11 cellular contexts compared by ENCODE assay signal in the genomic region with DNA sequence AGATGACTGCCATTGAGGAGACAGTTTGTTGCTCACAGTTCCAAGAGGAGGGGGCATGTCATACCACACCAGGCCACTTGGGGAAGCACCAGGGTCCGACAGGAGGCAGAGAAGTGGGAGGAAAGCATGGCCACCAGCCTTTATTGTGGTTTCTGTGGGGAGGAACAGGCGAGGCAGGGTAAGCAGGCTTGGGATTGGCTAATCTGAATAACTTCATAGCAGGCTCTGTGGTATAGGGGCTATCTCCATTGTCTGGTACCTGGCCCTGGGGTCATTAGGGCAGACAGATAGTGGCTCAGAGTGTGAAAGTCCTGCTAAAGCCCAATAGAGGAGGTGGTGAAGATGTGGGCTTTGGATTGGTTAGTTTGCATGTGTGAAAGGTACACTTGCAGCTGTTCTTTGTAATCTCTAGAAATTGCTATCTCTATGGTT. TPM values are rescaled to one million over a fixed set of nuclear protein-coding genes. Genes with fewer than 3 reads are reported as not detected.
DNase-seq lines count a peak whose midpoint lies in the region; ATAC-seq and TF ChIP-seq lines count a peak whose summit lies in the region.
"Had no signal": no experiment of that assay in that cellular context is flagged by ENCODE, and none has a peak within 500 bp of the region (broad histone marks: within the 10 kb centered on the region; RNA-seq: fewer than 3 reads in every experiment).

No MANE protein-coding gene starts in this region.

- no peak overlapping the region for H3K4me2 ChIP-seq in GM23338
- no peak overlapping the region for H3K4me2 ChIP-seq in PC-9

- H3K36me3 ChIP-seq in GM23338 (ENCODE audit: insufficient read depth), result no peaks in the 10 kb centered on the region
- H3K36me3 ChIP-seq in PC-9 (ENCODE audit: low read depth), result no peaks in the 10 kb centered on the region

- H3K9me3 Mint-ChIP-seq in GM23338, result no peaks in the 10 kb centered on the region

- no peaks in the 10 kb centered on the region for H3K4me1 Mint-ChIP-seq in GM23338

- no peak overlapping the region for H3K27ac Mint-ChIP-seq in GM23338

- H3K27me3 Mint-ChIP-seq in GM23338 (ENCODE audit: insufficient read depth, low read depth, poor library complexity), result peaks cover 8% of the 10 kb centered on the region

- H3K4me3 ChIP-seq in GM23338 (no peak overlapping the region), PC-9 (no peak overlapping the region)

- TF ChIP-seq CTCF in GM23338 (conservative IDR thresholded peaks at IDR 0.05; ENCODE audit: low read depth in 2 of 2) (peak; percentile 65), PC-9 (conservative IDR thresholded peaks at IDR 0.05) (peak; percentile 32; the same call in 1 of the 2 replicates), omental fat pad (IDR thresholded peaks at IDR 0.05) (no peak)

- H3K4me3 Mint-ChIP-seq in GM23338, result no peak overlapping the region
- H3K4me3 Mint-ChIP-seq: brain had no signal

- no peaks in the 10 kb centered on the region for H3K9me3 ChIP-seq in PC-9 (ENCODE audit: insufficient read depth, low read depth)

- no peaks in the 10 kb centered on the region for H3K4me1 ChIP-seq in GM23338 (ENCODE audit: insufficient read depth)
- H3K4me1 ChIP-seq in PC-9 (replicated peaks; ENCODE audit: insufficient read depth), result no peaks in the 10 kb centered on the region

- H3K9me2 ChIP-seq in GM23338 (ENCODE audit: insufficient read depth) (0 out of 2 replicates have a peak, but pooled peaks cover 10% of the 10 kb centered on the region), PC-9 (ENCODE audit: insufficient read depth) (no peaks in the 10 kb centered on the region)

- no peaks in the 10 kb centered on the region for H3K27me3 ChIP-seq in GM23338 (ENCODE audit: insufficient read depth)
- peaks cover 59% of the 10 kb centered on the region for H3K27me3 ChIP-seq in PC-9 (ENCODE audit: insufficient read depth, low read depth)

- peak; percentile 80 for ATAC-seq in GM23338
- ATAC-seq in omental fat pad (ENCODE audit: low FRiP score), result no peak

- intact Hi-C loops in PC-9 (cut with micrococcal nuclease; ENCODE audit: unreplicated experiment), result no loop called here

- no TSS peak for BruUV-seq in PC-9 (replicated peaks; lab: Mats Ljungman, UMichigan)

- H2AFZ ChIP-seq in GM23338 (no peak overlapping the region), PC-9 (no peak overlapping the region)

- CTCF ChIA-PET in PC-9 (lab: Charles Lee), result no interaction called here

- H3K79me2 ChIP-seq in GM23338 (replicated peaks; ENCODE audit: insufficient read depth) (no peaks in the 10 kb centered on the region), PC-9 (ENCODE audit: low read depth) (no peaks in the 10 kb centered on the region)

- H3K27ac ChIP-seq in GM23338 (ENCODE audit: low read depth) (no peak overlapping the region), PC-9 (no peak overlapping the region)

- H4K20me1 ChIP-seq in GM23338 (replicated peaks; ENCODE audit: insufficient read depth) (no peaks in the 10 kb centered on the region), PC-9 (ENCODE audit: insufficient read depth) (no peaks in the 10 kb centered on the region)

- H3F3A ChIP-seq in GM23338 (replicated peaks; ENCODE audit: low read depth) (no peaks in the 10 kb centered on the region), PC-9 (ENCODE audit: insufficient read depth, low read depth) (no peaks in the 10 kb centered on the region)

- H3K36me3 Mint-ChIP-seq in GM23338 (ENCODE audit: low read depth), result no peaks in the 10 kb centered on the region
- H3K36me3 Mint-ChIP-seq: brain had no signal

- POLR2A ChIA-PET in PC-9 (lab: Charles Lee; ENCODE audit: unreplicated experiment), result no interaction called here

- peak; percentile 29 for DNase-seq in ELF-1 (ENCODE audit: low read depth, low spot score)
- peak; percentile 67 for DNase-seq in GM23338 (ENCODE audit: low spot score)
- DNase-seq in PC-9, result no peak
- DNase-seq in iPS DF 19.7 (ENCODE audit: low read depth, low spot score), result peak; percentile 2
- no peak for DNase-seq in activated CD4-positive, CD25-positive, alpha-beta regulatory T cell treated with anti-CD3 and anti-CD28 coated beads, Interleukin-2, amount 50 U/mL, for 72 hours
- no peak for DNase-seq in omental fat pad (ENCODE audit: low spot score)
- no peak for DNase-seq in DMS79 treated with DMSO at 0.1 percent for 48 hours (lab: John Stamatoyannopoulos, UW)
- DNase-seq: activated CD4-positive, CD25-positive, alpha-beta regulatory T cell; NCI-H774 had no signal

TF ChIP-seq in GM23338, 12 proteins besides CTCF, POLR2A, EP300 and RAD21 (continues in another document):
- TF ChIP-seq CREB1 (CRISPR knock-in tag; IDR thresholded peaks at IDR 0.05; ENCODE audit: low read depth) (no peak), JUNB (IDR thresholded peaks at IDR 0.05; ENCODE audit: unreplicated experiment) (no peak), ZNF331 (CRISPR knock-in tag; IDR thresholded peaks at IDR 0.05; ENCODE audit: low read depth) (no peak), POLR2AphosphoS5 (IDR thresholded peaks at IDR 0.05; ENCODE audit: low read depth) (no peak), EZH2 (IDR thresholded peaks at IDR 0.05; ENCODE audit: low read depth, unreplicated experiment) (no peak), NANOG (IDR thresholded peaks at IDR 0.05; ENCODE audit: borderline replicate concordance) (no peak)
- TF ChIP-seq, protein P1, sequence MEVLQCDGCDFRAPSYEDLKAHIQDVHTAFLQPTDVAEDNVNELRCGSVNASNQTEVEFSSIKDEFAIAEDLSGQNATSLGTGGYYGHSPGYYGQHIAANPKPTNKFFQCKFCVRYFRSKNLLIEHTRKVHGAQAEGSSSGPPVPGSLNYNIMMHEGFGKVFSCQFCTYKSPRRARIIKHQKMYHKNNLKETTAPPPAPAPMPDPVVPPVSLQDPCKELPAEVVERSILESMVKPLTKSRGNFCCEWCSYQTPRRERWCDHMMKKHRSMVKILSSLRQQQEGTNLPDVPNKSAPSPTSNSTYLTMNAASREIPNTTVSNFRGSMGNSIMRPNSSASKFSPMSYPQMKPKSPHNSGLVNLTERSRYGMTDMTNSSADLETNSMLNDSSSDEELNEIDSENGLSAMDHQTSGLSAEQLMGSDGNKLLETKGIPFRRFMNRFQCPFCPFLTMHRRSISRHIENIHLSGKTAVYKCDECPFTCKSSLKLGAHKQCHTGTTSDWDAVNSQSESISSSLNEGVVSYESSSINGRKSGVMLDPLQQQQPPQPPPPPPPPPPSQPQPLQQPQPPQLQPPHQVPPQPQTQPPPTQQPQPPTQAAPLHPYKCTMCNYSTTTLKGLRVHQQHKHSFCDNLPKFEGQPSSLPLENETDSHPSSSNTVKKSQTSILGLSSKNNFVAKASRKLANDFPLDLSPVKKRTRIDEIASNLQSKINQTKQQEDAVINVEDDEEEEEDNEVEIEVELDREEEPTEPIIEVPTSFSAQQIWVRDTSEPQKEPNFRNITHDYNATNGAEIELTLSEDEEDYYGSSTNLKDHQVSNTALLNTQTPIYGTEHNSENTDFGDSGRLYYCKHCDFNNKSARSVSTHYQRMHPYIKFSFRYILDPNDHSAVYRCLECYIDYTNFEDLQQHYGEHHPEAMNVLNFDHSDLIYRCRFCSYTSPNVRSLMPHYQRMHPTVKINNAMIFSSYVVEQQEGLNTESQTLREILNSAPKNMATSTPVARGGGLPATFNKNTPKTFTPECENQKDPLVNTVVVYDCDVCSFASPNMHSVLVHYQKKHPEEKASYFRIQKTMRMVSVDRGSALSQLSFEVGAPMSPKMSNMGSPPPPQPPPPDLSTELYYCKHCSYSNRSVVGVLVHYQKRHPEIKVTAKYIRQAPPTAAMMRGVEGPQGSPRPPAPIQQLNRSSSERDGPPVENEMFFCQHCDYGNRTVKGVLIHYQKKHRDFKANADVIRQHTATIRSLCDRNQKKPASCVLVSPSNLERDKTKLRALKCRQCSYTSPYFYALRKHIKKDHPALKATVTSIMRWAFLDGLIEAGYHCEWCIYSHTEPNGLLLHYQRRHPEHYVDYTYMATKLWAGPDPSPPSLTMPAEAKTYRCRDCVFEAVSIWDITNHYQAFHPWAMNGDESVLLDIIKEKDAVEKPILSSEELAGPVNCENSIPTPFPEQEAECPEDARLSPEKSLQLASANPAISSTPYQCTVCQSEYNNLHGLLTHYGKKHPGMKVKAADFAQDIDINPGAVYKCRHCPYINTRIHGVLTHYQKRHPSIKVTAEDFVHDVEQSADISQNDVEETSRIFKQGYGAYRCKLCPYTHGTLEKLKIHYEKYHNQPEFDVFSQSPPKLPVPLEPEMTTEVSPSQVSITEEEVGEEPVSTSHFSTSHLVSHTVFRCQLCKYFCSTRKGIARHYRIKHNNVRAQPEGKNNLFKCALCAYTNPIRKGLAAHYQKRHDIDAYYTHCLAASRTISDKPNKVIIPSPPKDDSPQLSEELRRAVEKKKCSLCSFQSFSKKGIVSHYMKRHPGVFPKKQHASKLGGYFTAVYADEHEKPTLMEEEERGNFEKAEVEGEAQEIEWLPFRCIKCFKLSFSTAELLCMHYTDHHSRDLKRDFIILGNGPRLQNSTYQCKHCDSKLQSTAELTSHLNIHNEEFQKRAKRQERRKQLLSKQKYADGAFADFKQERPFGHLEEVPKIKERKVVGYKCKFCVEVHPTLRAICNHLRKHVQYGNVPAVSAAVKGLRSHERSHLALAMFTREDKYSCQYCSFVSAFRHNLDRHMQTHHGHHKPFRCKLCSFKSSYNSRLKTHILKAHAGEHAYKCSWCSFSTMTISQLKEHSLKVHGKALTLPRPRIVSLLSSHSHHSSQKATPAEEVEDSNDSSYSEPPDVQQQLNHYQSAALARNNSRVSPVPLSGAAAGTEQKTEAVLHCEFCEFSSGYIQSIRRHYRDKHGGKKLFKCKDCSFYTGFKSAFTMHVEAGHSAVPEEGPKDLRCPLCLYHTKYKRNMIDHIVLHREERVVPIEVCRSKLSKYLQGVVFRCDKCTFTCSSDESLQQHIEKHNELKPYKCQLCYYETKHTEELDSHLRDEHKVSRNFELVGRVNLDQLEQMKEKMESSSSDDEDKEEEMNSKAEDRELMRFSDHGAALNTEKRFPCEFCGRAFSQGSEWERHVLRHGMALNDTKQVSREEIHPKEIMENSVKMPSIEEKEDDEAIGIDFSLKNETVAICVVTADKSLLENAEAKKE (CRISPR knock-in tag; IDR thresholded peaks at IDR 0.05), result no peak
- TF ChIP-seq, protein P2, sequence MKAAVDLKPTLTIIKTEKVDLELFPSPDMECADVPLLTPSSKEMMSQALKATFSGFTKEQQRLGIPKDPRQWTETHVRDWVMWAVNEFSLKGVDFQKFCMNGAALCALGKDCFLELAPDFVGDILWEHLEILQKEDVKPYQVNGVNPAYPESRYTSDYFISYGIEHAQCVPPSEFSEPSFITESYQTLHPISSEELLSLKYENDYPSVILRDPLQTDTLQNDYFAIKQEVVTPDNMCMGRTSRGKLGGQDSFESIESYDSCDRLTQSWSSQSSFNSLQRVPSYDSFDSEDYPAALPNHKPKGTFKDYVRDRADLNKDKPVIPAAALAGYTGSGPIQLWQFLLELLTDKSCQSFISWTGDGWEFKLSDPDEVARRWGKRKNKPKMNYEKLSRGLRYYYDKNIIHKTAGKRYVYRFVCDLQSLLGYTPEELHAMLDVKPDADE (IDR thresholded peaks at IDR 0.05), result no peak

RNA-seq across cellular contexts. Expression of a gene that starts 35.5 kb away (rescaled TPM):
- 0.42 TPM in 1 of 2 replicates, not detected in the other for total RNA-seq in GM23338 (2014; rRNA removed; shearing (Covaris generic))
- 0.15 and 0.19 TPM in 2 replicates for polyA plus RNA-seq in GM23338 (2016; fragmentation: Nextera tagmentation; extraction: Ambion mirVana)
- not detected in 2 replicates for total RNA-seq in PC-9 (2021)
- total RNA-seq in omental fat pad, result not detected
- total RNA-seq: myocyte had no signal

Comparison
In these comparisons a context has a peak if more than half of its experiments do, and no peak if none do; other contexts are left out.
1. DNase-seq: peak in ELF-1 (single experiment), GM23338 (single experiment) and iPS DF 19.7 (single experiment); none in PC-9 (0 of 2), activated CD4-positive, CD25-positive, alpha-beta regulatory T cell treated with anti-CD3 and anti-CD28 coated beads, Interleukin-2, amount 50 U/mL, for 72 hours (single experiment), omental fat pad (single experiment) and DMS79 treated with DMSO at 0.1 percent for 48 hours (single experiment).
2. CTCF ChIP-seq: peak in GM23338 (2 of 2) and PC-9 (single experiment); none in omental fat pad (0 of 3).